In the genomic region with DNA sequence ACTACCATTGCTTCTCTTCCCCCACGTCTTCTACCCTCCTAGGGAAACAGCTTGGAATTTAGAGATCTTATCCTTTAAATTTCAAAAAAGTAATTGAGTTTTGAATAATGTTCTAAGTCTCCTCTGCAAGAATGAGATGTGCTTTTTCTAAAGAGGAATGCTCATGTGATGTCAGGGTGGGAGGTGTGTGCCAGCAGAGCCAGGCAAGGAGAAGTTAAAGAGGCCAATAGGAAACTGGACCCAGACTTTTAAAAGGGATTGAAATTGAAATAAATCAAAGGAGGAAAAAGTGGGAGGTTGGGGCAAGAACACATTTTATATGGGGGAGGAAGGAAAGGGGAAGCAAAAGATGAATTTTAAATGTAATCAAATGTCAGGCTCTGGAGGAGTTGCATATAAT, we compare ENCODE assay signal across 21 cellular contexts.
"Had no signal": no experiment of that assay in that cellular context is flagged by ENCODE, and none has a peak within 500 bp of the region (broad histone marks: within the 10 kb centered on the region; RNA-seq: fewer than 3 reads in every experiment).

No MANE protein-coding gene starts in this region.

- DNase-seq: effector CD8-positive, alpha-beta T cell; foreskin keratinocyte; heart left ventricle; stimulated activated CD4-positive, alpha-beta T cell treated with anti-CD3 and anti-CD28 coated beads, Interleukin-12 subunit alpha, Interleukin-12 subunit beta, amount 100 ng/mL, for 4 hours; stimulated activated CD4-positive, alpha-beta T cell treated with anti-CD3 and anti-CD28 coated beads, Interleukin-1b, Interleukin-23, amount 100 ng/mL, for 48 hours; stimulated activated CD4-positive, alpha-beta T cell treated with anti-CD3 and anti-CD28 coated beads, Interleukin-4, amount 100 ng/mL, for 1 hour; stimulated activated CD8-positive, alpha-beta memory T cell treated with anti-CD3 and anti-CD28 coated beads, Interleukin-4, amount 100 ng/mL, for 48 hours; transverse colon had no signal

- H3K9me3 Mint-ChIP-seq: memory B cell; nephron; neural progenitor cell; stimulated activated naive CD8-positive, alpha-beta T cell treated with anti-CD3 and anti-CD28 coated beads, Interleukin-15, Interleukin-2, amounts not matched to agents 100 ng/mL and 50 ng/mL, for 24 hours had no signal

- H3K27ac Mint-ChIP-seq: memory B cell; nephron; neural progenitor cell; progenitor cell of endocrine pancreas; stimulated activated naive CD8-positive, alpha-beta T cell treated with anti-CD3 and anti-CD28 coated beads, Interleukin-15, Interleukin-2, amounts not matched to agents 100 ng/mL and 50 ng/mL, for 24 hours had no signal

- ATAC-seq: gastroesophageal sphincter had no signal

- H3K27me3 ChIP-seq: hepatocyte, neural progenitor cell had no signal

- H3K36me3 ChIP-seq: esophagus muscularis mucosa, gastroesophageal sphincter, heart left ventricle, neural progenitor cell, right atrium auricular region, suprapubic skin, transverse colon had no signal

- H3K4me3 Mint-ChIP-seq: neural progenitor cell had no signal

- H3K9me3 ChIP-seq: esophagus muscularis mucosa, gastroesophageal sphincter, heart left ventricle, right atrium auricular region, suprapubic skin, transverse colon had no signal

- H3K36me3 Mint-ChIP-seq: memory B cell had no signal

- H3K4me1 Mint-ChIP-seq: nephron, neural progenitor cell had no signal

- H3K4me3 ChIP-seq: hepatocyte, lung, neural progenitor cell, smooth muscle cell, suprapubic skin had no signal

- H3K4me1 ChIP-seq: foreskin keratinocyte, neural progenitor cell, parathyroid adenoma, transverse colon had no signal

- H3K27ac ChIP-seq: esophagus muscularis mucosa, foreskin keratinocyte, gastroesophageal sphincter, heart left ventricle, hepatocyte, neural progenitor cell, parathyroid adenoma, right atrium auricular region, suprapubic skin, transverse colon had no signal
